Comparison of ENCODE assay signal across 30 cellular contexts in genomic region chrX:136839196-136839595, GRCh38.
"Had no signal": no experiment of that assay in that cellular context is flagged by ENCODE, and none has a peak within 500 bp of the region (broad histone marks: within the 10 kb centered on the region; RNA-seq: fewer than 3 reads in every experiment).

No MANE protein-coding gene starts in this region.

- H3K36me3 ChIP-seq: breast epithelium, neutrophil, prostate gland, uterus had no signal

- ATAC-seq: activated CD8-positive, alpha-beta T cell treated with anti-CD3 and anti-CD28 coated beads for 36 hours; activated T-cell treated with anti-CD3 and anti-CD28 coated beads, Interleukin-2, amount 50 U/mL, for 4 hours; activated T-helper 17 cell treated with anti-CD3 and anti-CD28 coated beads, Interleukin-2, amount 50 U/mL, for 72 hours; gastrocnemius medialis; sciatic nerve; stimulated activated memory B cell treated with anti-CD40 and anti-IgM and Interleukin-4, amounts not matched to agents 10 μg/mL and 1 μg/mL and 100 μg/mL, for 72 hours; stimulated activated naive CD8-positive, alpha-beta T cell treated with anti-CD3 and anti-CD28 coated beads, Interleukin-15, amount 100 ng/mL, for 72 hours; T-helper 17 cell had no signal

- H3K9me3 ChIP-seq: breast epithelium, esophagus muscularis mucosa, gastrocnemius medialis, left ventricle myocardium inferior, neutrophil, prostate gland, uterus had no signal

- H3K4me3 ChIP-seq: breast epithelium, esophagus muscularis mucosa, gastrocnemius medialis, left ventricle myocardium inferior, prostate gland, uterus had no signal

- H3K27me3 ChIP-seq: breast epithelium, esophagus muscularis mucosa, gastrocnemius medialis, neutrophil, uterus had no signal

- DNase-seq: activated B cell treated with CpG ODN at 0.5 μM for 24 hours; activated CD4-positive, alpha-beta T cell treated with anti-CD3 and anti-CD28 coated beads, Interleukin-2, amount 50 U/mL, for 1 hour; activated CD8-positive, alpha-beta T cell treated with anti-CD3 and anti-CD28 coated beads for 36 hours; activated gamma-delta T cell treated with Interleukin-2 at 50 U/mL for 16 hours; activated naive CD4-positive, alpha-beta T cell treated with anti-CD3 and anti-CD28 coated beads, Interleukin-2, amount 50 U/mL, for 16 hours; activated T-cell treated with anti-CD3 and anti-CD28 coated beads, Interleukin-2, amount 50 U/mL, for 4 hours; amygdala; central memory CD4-positive, alpha-beta T cell; endodermal cell; gastrocnemius medialis; glutamatergic neuron; islet precursor cell; left ventricle myocardium inferior; naive B cell; nephron progenitor cell; retina; small intestine; stimulated activated CD4-positive, alpha-beta T cell treated with anti-CD3 and anti-CD28 coated beads, Interleukin-4, amount 100 ng/mL, for 24 hours; stimulated activated CD8-positive, alpha-beta memory T cell treated with anti-CD3 and anti-CD28 coated beads, Interleukin-4, amount 100 ng/mL, for 48 hours; stimulated activated naive CD8-positive, alpha-beta T cell treated with anti-CD3 and anti-CD28 coated beads, Interleukin-15, amount 100 ng/mL, for 72 hours; substantia nigra; T-helper 17 cell; uterus had no signal

- H3K4me1 ChIP-seq: breast epithelium, gastrocnemius medialis, left ventricle myocardium inferior, prostate gland, uterus had no signal
